In genomic region chr9:116432051-116432450, GRCh38 we compare ENCODE assay signal across 1 cellular context.
TF ChIP-seq lines count a peak whose summit lies in the region.

No MANE protein-coding gene starts in this region.

TF ChIP-seq in IMR-90, 13 proteins besides CTCF, POLR2A, EP300 and RAD21 (continued from another document):
- TF ChIP-seq, protein P1, sequence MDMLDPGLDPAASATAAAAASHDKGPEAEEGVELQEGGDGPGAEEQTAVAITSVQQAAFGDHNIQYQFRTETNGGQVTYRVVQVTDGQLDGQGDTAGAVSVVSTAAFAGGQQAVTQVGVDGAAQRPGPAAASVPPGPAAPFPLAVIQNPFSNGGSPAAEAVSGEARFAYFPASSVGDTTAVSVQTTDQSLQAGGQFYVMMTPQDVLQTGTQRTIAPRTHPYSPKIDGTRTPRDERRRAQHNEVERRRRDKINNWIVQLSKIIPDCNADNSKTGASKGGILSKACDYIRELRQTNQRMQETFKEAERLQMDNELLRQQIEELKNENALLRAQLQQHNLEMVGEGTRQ (IDR thresholded peaks at IDR 0.05; ENCODE audit: low read depth, low read length), result no peak
- TF ChIP-seq RCOR1 (IDR thresholded peaks at IDR 0.05; ENCODE audit: insufficient replicate concordance, low read length), result no peak
- TF ChIP-seq BHLHE40 (IDR thresholded peaks at IDR 0.05; ENCODE audit: low read depth, low read length), result no peak
- TF ChIP-seq MAZ (IDR thresholded peaks at IDR 0.05; ENCODE audit: borderline replicate concordance, low read depth, low read length), result no peak
- TF ChIP-seq CEBPB (IDR thresholded peaks at IDR 0.05; ENCODE audit: low read depth, low read length), result no peak
- TF ChIP-seq SMC3 (IDR thresholded peaks at IDR 0.05; ENCODE audit: low read depth, low read length), result no peak
